In the genomic region with DNA sequence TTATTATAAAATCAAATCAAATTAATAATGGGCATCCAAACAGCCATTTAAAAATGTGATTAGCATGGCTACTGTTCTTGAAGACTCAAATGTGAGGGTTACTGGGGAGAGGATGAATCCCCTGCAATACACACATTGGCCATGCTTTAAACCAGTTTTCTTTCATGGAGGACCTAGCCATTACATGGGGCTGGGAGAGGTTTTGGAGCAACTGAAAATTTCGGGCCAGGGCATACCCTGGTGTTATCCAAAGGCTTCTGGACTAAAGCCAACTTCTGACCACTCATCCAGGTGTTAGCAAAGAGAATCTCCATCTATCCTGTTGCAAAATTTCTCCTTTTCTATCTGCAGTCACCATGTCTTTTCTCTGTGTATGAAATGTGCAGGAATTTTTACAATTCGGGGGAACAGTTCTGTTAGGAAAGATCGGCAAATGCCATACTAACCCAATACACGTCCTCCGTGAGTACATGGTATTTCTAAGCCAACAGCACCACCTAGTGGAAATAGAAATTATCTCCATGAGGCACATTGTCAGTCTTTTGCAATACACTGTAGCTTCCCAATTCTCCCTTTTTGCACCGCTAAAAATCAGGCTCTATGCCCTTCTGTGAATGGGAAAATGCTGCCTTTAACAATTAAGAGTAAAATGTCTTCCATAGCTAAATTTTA, we compare ENCODE assay signal across 9 cellular contexts. TPM values are rescaled to one million over a fixed set of nuclear protein-coding genes. Genes with fewer than 3 reads are reported as not detected.
A peak's percentile ranks its signal among the peaks of the same experiment; 100 is the strongest.
DNase-seq lines count a peak whose midpoint lies in the region; ATAC-seq and TF ChIP-seq lines count a peak whose summit lies in the region.
"Had no signal": no experiment of that assay in that cellular context is flagged by ENCODE, and none has a peak within 500 bp of the region (broad histone marks: within the 10 kb centered on the region; RNA-seq: fewer than 3 reads in every experiment).

No MANE protein-coding gene starts in this region.

- no peaks in the 10 kb centered on the region for H3K27me3 ChIP-seq in HL-60 (ENCODE audit: insufficient read depth, poor library complexity, severe bottlenecking)
- H3K27me3 ChIP-seq: BLaER1 treated with 17β-estradiol and CSF1 and Interleukin-3, amounts not matched to agents 10 nM and 100 nM had no signal

- H3K27me3 Mint-ChIP-seq in neural crest cell (ENCODE audit: low read depth): no peaks in the 10 kb centered on the region

- ATAC-seq in HG02678 (IDR thresholded peaks at IDR 0.05; ENCODE audit: unreplicated experiment) (no peak), GM21381 (IDR thresholded peaks at IDR 0.05; ENCODE audit: unreplicated experiment) (no peak)

- H3K4me3 Mint-ChIP-seq in neural crest cell: no peak overlapping the region

- DNase-seq in NCI-H146 (lab: John Stamatoyannopoulos, UW) (peak; percentile 23), NCI-H146 treated with DMSO at 0.1 percent for 48 hours (lab: John Stamatoyannopoulos, UW; ENCODE audit: unreplicated experiment) (no peak), HL-60 (ENCODE audit: low read depth in 1 of 2, low spot score in 1 of 2) (peak in 1 of 2 experiments; percentile 61), RPMI8226 (peak; percentile 84), epithelial cell of proximal tubule (ENCODE audit: low read depth) (peak; percentile 10), neural crest cell (ENCODE audit: low read depth, low spot score) (peak; percentile 1)

- H3K27ac ChIP-seq in HL-60 (replicated peaks): no peak overlapping the region
- H3K27ac ChIP-seq: BLaER1 treated with 17β-estradiol and CSF1 and Interleukin-3, amounts not matched to agents 10 nM and 100 nM had no signal

- TF ChIP-seq CTCF in HL-60 (IDR thresholded peaks at IDR 0.05; ENCODE audit: insufficient read depth, low read length) (peak; percentile 13), epithelial cell of proximal tubule (conservative IDR thresholded peaks at IDR 0.05; ENCODE audit: low read depth, low read length) (peak; percentile 54), neural crest cell (conservative IDR thresholded peaks at IDR 0.05) (peak; percentile 58)

- peaks cover 24% of the 10 kb centered on the region for H3K9me3 Mint-ChIP-seq in neural crest cell

- H3K36me3 Mint-ChIP-seq in neural crest cell (ENCODE audit: low read depth): peaks cover 17% of the 10 kb centered on the region

- H3K4me3 ChIP-seq in HL-60 (replicated peaks; ENCODE audit: insufficient read depth, low read length) (no peak overlapping the region), epithelial cell of proximal tubule (ENCODE audit: low read depth, low read length) (no peak overlapping the region)
- H3K4me3 ChIP-seq: BLaER1 treated with 17β-estradiol and CSF1 and Interleukin-3, amounts not matched to agents 10 nM and 100 nM had no signal

- no peak overlapping the region for H3K27ac Mint-ChIP-seq in neural crest cell (ENCODE audit: unreplicated experiment)

- no peaks in the 10 kb centered on the region for H3K4me1 Mint-ChIP-seq in neural crest cell

RNA-seq across cellular contexts. Expression of a gene that starts 47.0 kb away (rescaled TPM):
- 5.9 TPM in 2 replicates for total RNA-seq in epithelial cell of proximal tubule
- total RNA-seq in neural crest cell: 18.7 and 18.8 TPM in 2 replicates

RNA-seq across cellular contexts. Expression of a gene that starts 56.0 kb away (rescaled TPM):
- 8.1 and 13.1 TPM in 2 replicates for total RNA-seq in epithelial cell of proximal tubule
- total RNA-seq in neural crest cell: 18.0 and 19.9 TPM in 2 replicates
